In genomic region chr5:135377751-135378680, GRCh38 we compare ENCODE assay signal across 10 cellular contexts. TPM values are rescaled to one million over a fixed set of nuclear protein-coding genes. Genes with fewer than 3 reads are reported as not detected.
A peak's percentile ranks its signal among the peaks of the same experiment; 100 is the strongest.
DNase-seq lines count a peak whose midpoint lies in the region; ATAC-seq and TF ChIP-seq lines count a peak whose summit lies in the region.
"Had no signal": no experiment of that assay in that cellular context is flagged by ENCODE, and none has a peak within 500 bp of the region (broad histone marks: within the 10 kb centered on the region; RNA-seq: fewer than 3 reads in every experiment).

No MANE protein-coding gene starts in this region.

- in situ Hi-C loops in mammary epithelial cell (cut with MboI; ENCODE audit: low sequenced_read_pairs in 2 of 2), result no loop called here

- peaks cover 77% of the 10 kb centered on the region for H3K4me1 Mint-ChIP-seq in T-helper 2 cell treated with Interferon-gamma antibody and Interleukin-4, amounts not matched to agents 5 μg/mL and 100 μg/mL, for 36 hours (ENCODE audit: low read depth)

- H3K9ac ChIP-seq in mammary epithelial cell (ENCODE audit: insufficient read depth, low read length), result peak overlapping the region; percentile 9
- peak overlapping the region; percentile 55 for H3K9ac ChIP-seq in smooth muscle cell (ENCODE audit: low read depth)

- CTCF ChIA-PET in mammary epithelial cell (lab: Charles Lee; ENCODE audit: low non-redundant PET), result interaction anchor here (0.6 kb wide), 2 partner anchors 13 to 48 kb away, joined by 4 read pairs; no protein-coding TSS in a partner anchor

- H4K20me1 ChIP-seq in mammary epithelial cell (ENCODE audit: insufficient read depth, low read length) (no peaks in the 10 kb centered on the region), smooth muscle cell (ENCODE audit: low read depth) (peaks cover 61% of the 10 kb centered on the region)

- H3K4me3 ChIP-seq in mammary epithelial cell (replicated peaks in 1 of 3; ENCODE audit: insufficient read depth in 1 of 3, low read depth in 2 of 3, low read length in 3 of 3) (no peak overlapping the region), smooth muscle cell (no peak overlapping the region)

- H3F3A ChIP-seq in smooth muscle cell (ENCODE audit: low read depth), result peaks cover 12% of the 10 kb centered on the region

- H2AFZ ChIP-seq in mammary epithelial cell (ENCODE audit: low read depth, low read length) (no peak overlapping the region), smooth muscle cell (ENCODE audit: low read depth) (no peak overlapping the region)

- H3K36me3 ChIP-seq in mammary epithelial cell (ENCODE audit: insufficient read depth, low read length), result peaks cover 48% of the 10 kb centered on the region
- peaks cover 9% of the 10 kb centered on the region for H3K36me3 ChIP-seq in smooth muscle cell (ENCODE audit: low read depth)

- H3K9me3 Mint-ChIP-seq in T-helper 2 cell treated with Interferon-gamma antibody and Interleukin-4, amounts not matched to agents 5 μg/mL and 100 μg/mL, for 36 hours, result no peaks in the 10 kb centered on the region

- no peaks in the 10 kb centered on the region for H3K27me3 Mint-ChIP-seq in T-helper 2 cell treated with Interferon-gamma antibody and Interleukin-4, amounts not matched to agents 5 μg/mL and 100 μg/mL, for 36 hours (ENCODE audit: low read depth)

- WGBS in mammary epithelial cell (ENCODE audit: low coverage, missing lambda C conversion rate), result 25% methylated on average over 9 of the region's 17 CpGs
- WGBS in smooth muscle cell (ENCODE audit: low lambda C conversion rate), result 43% methylated on average over 17 of the region's 17 CpGs

- H3K4me2 ChIP-seq in mammary epithelial cell (ENCODE audit: insufficient read depth, low read depth, low read length) (peak overlapping the region; percentile 69), smooth muscle cell (peak overlapping the region; percentile 50)

- no peak for DNase-seq in T-helper 2 cell treated with Interferon-gamma antibody and Interleukin-4, amounts not matched to agents 5 μg/mL and 100 μg/mL, for 36 hours (ENCODE audit: low spot score)
- DNase-seq in T-helper 2 cell (no peak), mammary epithelial cell (peak; percentile 40), smooth muscle cell (lab: John Stamatoyannopoulos, UW; ENCODE audit: unreplicated experiment) (no peak), anterior cingulate cortex (lab: John Stamatoyannopoulos, UW) (no peak), C1 segment of cervical spinal cord (lab: John Stamatoyannopoulos, UW) (no peak)
- DNase-seq: 8988T, NCI-H1092 treated with DMSO at 0.1 percent for 48 hours had no signal

- H3K27me3 ChIP-seq in mammary epithelial cell (ENCODE audit: insufficient read depth, low read length), result no peaks in the 10 kb centered on the region
- no peaks in the 10 kb centered on the region for H3K27me3 ChIP-seq in smooth muscle cell (ENCODE audit: low read depth)

- H3K27ac Mint-ChIP-seq in T-helper 2 cell treated with Interferon-gamma antibody and Interleukin-4, amounts not matched to agents 5 μg/mL and 100 μg/mL, for 36 hours, result peak overlapping the region; percentile 86

- peaks cover 80% of the 10 kb centered on the region for H3K36me3 Mint-ChIP-seq in T-helper 2 cell treated with Interferon-gamma antibody and Interleukin-4, amounts not matched to agents 5 μg/mL and 100 μg/mL, for 36 hours (ENCODE audit: low read depth)

- H3K79me2 ChIP-seq in mammary epithelial cell (ENCODE audit: insufficient read depth, low read length), result peaks cover 86% of the 10 kb centered on the region
- peaks cover 84% of the 10 kb centered on the region for H3K79me2 ChIP-seq in smooth muscle cell (ENCODE audit: low read depth)

- H3K4me3 Mint-ChIP-seq in T-helper 2 cell treated with Interferon-gamma antibody and Interleukin-4, amounts not matched to agents 5 μg/mL and 100 μg/mL, for 36 hours, result peak overlapping the region; percentile 68

- intact Hi-C loops in mammary epithelial cell (cut with micrococcal nuclease), result loop anchor here (2.0 kb wide), 1 partner anchor 49 kb away; no protein-coding TSS in a partner anchor

- no peak for TF ChIP-seq CTCF in mammary epithelial cell (conservative IDR thresholded peaks at IDR 0.05 in 1 of 2, IDR thresholded peaks at IDR 0.05 in 1 of 2; ENCODE audit: extremely low read depth in 1 of 2, insufficient read depth in 1 of 2, low read depth in 1 of 2, low read length in 2 of 2)
- TF ChIP-seq CTCF in smooth muscle cell (IDR thresholded peaks at IDR 0.05; ENCODE audit: borderline replicate concordance, insufficient read depth, poor library complexity, severe bottlenecking), result no peak

- H3K9me3 ChIP-seq in mammary epithelial cell (replicated peaks; ENCODE audit: insufficient read depth, low read length) (no peaks in the 10 kb centered on the region), smooth muscle cell (replicated peaks; ENCODE audit: low read depth) (no peaks in the 10 kb centered on the region)

- BruUV-seq in mammary epithelial cell (replicated peaks; lab: Mats Ljungman, UMichigan), result no TSS peak

- H3K27ac ChIP-seq in mammary epithelial cell (ENCODE audit: insufficient read depth, low read depth, low read length), result peak overlapping the region; percentile 26
- peak overlapping the region; percentile 89 for H3K27ac ChIP-seq in smooth muscle cell (ENCODE audit: low read depth)

- H3K4me1 ChIP-seq in mammary epithelial cell (ENCODE audit: insufficient read depth, low read length) (peaks cover 42% of the 10 kb centered on the region), smooth muscle cell (ENCODE audit: low read depth) (peaks cover 6% of the 10 kb centered on the region)

- dilution Hi-C loops in mammary epithelial cell (cut with HindIII; ENCODE audit: low sequenced_read_pairs), result no loop called here

- ATAC-seq in HG03342 (IDR thresholded peaks at IDR 0.05; ENCODE audit: unreplicated experiment), result peak; percentile 8
- ATAC-seq in HG02870 (IDR thresholded peaks at IDR 0.05; ENCODE audit: unreplicated experiment), result no peak

RNA-seq across cellular contexts. Expression of gene MACROH2A1, which starts 21.0 kb away (rescaled TPM):
- 100 to 1,000 TPM; 317 to 416 TPM for total RNA-seq in mammary epithelial cell
- 377 TPM for polyA plus RNA-seq in mammary epithelial cell
- polyA minus RNA-seq in mammary epithelial cell, result 255 TPM
- total RNA-seq in smooth muscle cell, result 349 and 371 TPM in 2 replicates
- polyA plus RNA-seq in smooth muscle cell, result 272 and 309 TPM in 2 replicates
